Comparison of ENCODE assay signal across 21 cellular contexts in the genomic region with DNA sequence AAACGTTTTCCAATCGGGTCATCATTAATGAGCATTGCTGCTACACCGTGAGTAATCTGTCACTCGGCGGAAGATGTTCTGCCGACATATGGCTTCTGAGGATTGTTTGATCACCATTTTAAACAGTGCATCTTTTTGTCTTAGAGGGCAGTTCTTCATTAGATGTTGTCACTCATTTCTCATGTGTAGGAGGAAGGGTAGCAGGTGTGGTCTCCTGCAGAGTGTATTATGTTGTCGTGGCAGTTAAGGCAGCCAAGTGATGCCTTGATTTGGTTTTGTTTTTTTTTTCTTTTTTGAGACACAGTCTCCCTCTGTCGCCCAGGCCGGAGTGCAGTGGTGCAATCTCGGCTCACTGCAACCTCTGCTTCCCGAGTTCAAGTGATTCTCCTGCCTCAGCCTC. TPM values are rescaled to one million over a fixed set of nuclear protein-coding genes. Genes with fewer than 3 reads are reported as not detected.
DNase-seq lines count a peak whose midpoint lies in the region; ATAC-seq and FAIRE-seq lines count a peak whose summit lies in the region.
"Had no signal": no experiment of that assay in that cellular context is flagged by ENCODE, and none has a peak within 500 bp of the region (broad histone marks: within the 10 kb centered on the region; RNA-seq: fewer than 3 reads in every experiment).

No MANE protein-coding gene starts in this region.

- no peak overlapping the region for H3K4me3 Mint-ChIP-seq in activated T-cell treated with anti-CD3 and anti-CD28 coated beads, Interleukin-2, amount 50 U/mL, for 24 hours
- H3K4me3 Mint-ChIP-seq in T-helper 17 cell = no peak overlapping the region

- peak overlapping the region; percentile 16 for H3K27ac ChIP-seq in caudate nucleus (ENCODE audit: low read depth, low read length)
- H3K27ac ChIP-seq: BLaER1, HL-60, SJCRH30 had no signal

- H3K9me3 Mint-ChIP-seq in activated T-cell treated with anti-CD3 and anti-CD28 coated beads, Interleukin-2, amount 50 U/mL, for 24 hours = no peaks in the 10 kb centered on the region
- H3K9me3 Mint-ChIP-seq: CD8-positive, alpha-beta memory T cell; IgD-negative memory B cell had no signal

- no peaks in the 10 kb centered on the region for H3K27me3 Mint-ChIP-seq in activated T-cell treated with anti-CD3 and anti-CD28 coated beads, Interleukin-2, amount 50 U/mL, for 24 hours
- no peaks in the 10 kb centered on the region for H3K27me3 Mint-ChIP-seq in T-helper 17 cell
- H3K27me3 Mint-ChIP-seq: CD8-positive, alpha-beta memory T cell; IgD-negative memory B cell had no signal

- H3K9me3 ChIP-seq in T-helper 17 cell (ENCODE audit: control insufficient read depth, low read length, poor library complexity, severe bottlenecking) = no peaks in the 10 kb centered on the region
- H3K9me3 ChIP-seq: BLaER1, SJCRH30 had no signal

- no peak for DNase-seq in activated T-cell treated with anti-CD3 and anti-CD28 coated beads, Interleukin-2, amount 50 U/mL, for 24 hours
- DNase-seq in activated T-cell treated with anti-CD3 and anti-CD28 coated beads, Interleukin-2, amount 50 U/mL, for 48 hours = no peak
- DNase-seq in NCI-H2227 (lab: John Stamatoyannopoulos, UW; ENCODE audit: unreplicated experiment) (peak; percentile 25), caudate nucleus (lab: John Stamatoyannopoulos, UW) (peak in 1 of 61 donors; percentile 71), RCC 7860 (ENCODE audit: low spot score) (no peak), DMS79 treated with DMSO at 0.1 percent for 48 hours (lab: John Stamatoyannopoulos, UW) (no peak), T-helper 17 cell (no peak)
- DNase-seq: CD8-positive, alpha-beta memory T cell; GOT3; MM.1S; NCI-H1092 treated with DMSO at 0.1 percent for 48 hours; NCI-H187 treated with DMSO at 0.1 percent for 48 hours; NCI-H226; NCI-H524 treated with DMSO at 0.1 percent for 48 hours; RPMI8226; SJCRH30 had no signal

- H3K4me1 Mint-ChIP-seq in activated T-cell treated with anti-CD3 and anti-CD28 coated beads, Interleukin-2, amount 50 U/mL, for 24 hours (ENCODE audit: low read depth) = peaks cover 31% of the 10 kb centered on the region
- H3K4me1 Mint-ChIP-seq in T-helper 17 cell = peaks cover 23% of the 10 kb centered on the region

- peak overlapping the region; percentile 47 for H3K27ac Mint-ChIP-seq in activated T-cell treated with anti-CD3 and anti-CD28 coated beads, Interleukin-2, amount 50 U/mL, for 24 hours
- no peak overlapping the region for H3K27ac Mint-ChIP-seq in T-helper 17 cell
- H3K27ac Mint-ChIP-seq: IgD-negative memory B cell had no signal

- peaks cover 55% of the 10 kb centered on the region for H3K36me3 Mint-ChIP-seq in activated T-cell treated with anti-CD3 and anti-CD28 coated beads, Interleukin-2, amount 50 U/mL, for 24 hours (ENCODE audit: low read depth)
- peaks cover 20% of the 10 kb centered on the region for H3K36me3 Mint-ChIP-seq in T-helper 17 cell (ENCODE audit: low read depth)

- no peak for FAIRE-seq in RCC 7860 (lab: Jason Lieb, UNC)
- FAIRE-seq: A204.1, HTR-8/SVneo had no signal

- ATAC-seq in T-helper 17 cell = no peak

RNA-seq across cellular contexts. Expression of gene SEC14L1, which starts 50.5 kb away (rescaled TPM):
- total RNA-seq in T-helper 17 cell = 100 to 1,000 TPM in 1 of 2 donors, 10 to 100 TPM in 1; 96.6 to 140 TPM
